ENCODE assay signal across 8 cellular contexts in genomic region chr7:74454948-74455804, GRCh38. TPM values are rescaled to one million over a fixed set of nuclear protein-coding genes. Genes with fewer than 3 reads are reported as not detected.
A peak's percentile ranks its signal among the peaks of the same experiment; 100 is the strongest.
DNase-seq lines count a peak whose midpoint lies in the region; ATAC-seq and TF ChIP-seq lines count a peak whose summit lies in the region.

No MANE protein-coding gene starts in this region.

- 57% methylated on average over 1 of the region's 24 CpGs; no CpG with 5 or more reads in 1 of the 2 donors for WGBS in gastroesophageal sphincter (ENCODE audit: low coverage in 1 of 2), 2 donors
- 68 to 72% (median 69%) methylated on average over 24 of the region's 24 CpGs for WGBS in ovary, 3 donors

- H3K9me3 ChIP-seq in gastroesophageal sphincter (no peaks in the 10 kb centered on the region), ovary (no peaks in the 10 kb centered on the region)

- H3K36me3 ChIP-seq in gastroesophageal sphincter (no peaks in the 10 kb centered on the region), ovary (no peaks in the 10 kb centered on the region)

- no peaks in the 10 kb centered on the region for H3K27me3 ChIP-seq in gastroesophageal sphincter
- H3K27me3 ChIP-seq in ovary: no peaks in the 10 kb centered on the region

- TF ChIP-seq CTCF in VCaP (conservative IDR thresholded peaks at IDR 0.05): no peak
- TF ChIP-seq CTCF in gastroesophageal sphincter (IDR thresholded peaks at IDR 0.05): no peak
- TF ChIP-seq CTCF in ovary (IDR thresholded peaks at IDR 0.05): no peak

- DNase-seq in Caki2 (ENCODE audit: low read depth) (peak; percentile 51), ovary (peak; percentile 34 to 63 (median 59)), middle frontal gyrus (ENCODE audit: extremely low spot score, low spot score) (no peak), SKM-1 (lab: John Stamatoyannopoulos, UW; ENCODE audit: unreplicated experiment) (no peak), NCI-H2107 (lab: John Stamatoyannopoulos, UW) (no peak)
- DNase-seq in stimulated activated CD4-positive, alpha-beta T cell treated with anti-CD3 and anti-CD28 coated beads, Interleukin-1b, Interleukin-23, amount 100 ng/mL, for 48 hours: no peak

- peaks cover 0 to 61% (median 6%) of the 10 kb centered on the region in 3 donors for H3K4me1 ChIP-seq in gastroesophageal sphincter
- peaks cover 6% of the 10 kb centered on the region for H3K4me1 ChIP-seq in ovary (ENCODE audit: insufficient read depth)

- TF ChIP-seq POLR2A in gastroesophageal sphincter (IDR thresholded peaks at IDR 0.05) (peak in 1 of 2 donors; percentile 38), ovary (IDR thresholded peaks at IDR 0.05) (no peak)

- in situ Hi-C loops in Caki2 (cut with HindIII; ENCODE audit: low pct_unique_long_range_greater_than_20kb, low sequenced_read_pairs): no loop called here

- no peak for TF ChIP-seq EP300 in gastroesophageal sphincter (IDR thresholded peaks at IDR 0.05)
- no peak for TF ChIP-seq EP300 in ovary (IDR thresholded peaks at IDR 0.05)

- H3K27ac ChIP-seq in VCaP (peak overlapping the region; percentile 89), gastroesophageal sphincter (peak overlapping the region; percentile 89 to 97 (median 94)), ovary (peak overlapping the region; percentile 85 to 91)

- intact Hi-C loops in ovary (cut with DNase I): no loop called here

- ATAC-seq in gastroesophageal sphincter: no peak

- H3K4me3 ChIP-seq in gastroesophageal sphincter (peak overlapping the region; percentile 86 to 92), ovary (peak overlapping the region; percentile 44)

RNA-seq across cellular contexts. Expression of gene GTF2IRD1, which starts 1.5 kb away (rescaled TPM):
- 25.1 and 33.4 TPM in 2 replicates for total RNA-seq in Caki2 (2014; rRNA removed; shearing (Covaris generic); ENCODE audit: low replicate concordance)
- 10 to 100 TPM; 21.5 to 49.0 (median 28.2) TPM for total RNA-seq in gastroesophageal sphincter
- 10 to 100 TPM; 13.4 to 39.0 (median 29.5) TPM for total RNA-seq in ovary
- 10 to 100 TPM; 12.0 to 17.1 TPM for polyA plus RNA-seq in ovary

Comparison
In these comparisons a context has a peak if more than half of its experiments do, and no peak if none do; other contexts are left out.
1. DNase-seq: peak in Caki2 (single experiment) and ovary (5 of 5); none in middle frontal gyrus (single experiment), SKM-1 (single experiment), stimulated activated CD4-positive, alpha-beta T cell treated with anti-CD3 and anti-CD28 coated beads, Interleukin-1b, Interleukin-23, amount 100 ng/mL, for 48 hours (single experiment) and NCI-H2107 (single experiment).
2. Peak in every context shown above with its lines, with median percentiles within 50 percentile points of each other: H3K27ac ChIP-seq.